1 cellular context compared by ENCODE assay signal in the genomic region with DNA sequence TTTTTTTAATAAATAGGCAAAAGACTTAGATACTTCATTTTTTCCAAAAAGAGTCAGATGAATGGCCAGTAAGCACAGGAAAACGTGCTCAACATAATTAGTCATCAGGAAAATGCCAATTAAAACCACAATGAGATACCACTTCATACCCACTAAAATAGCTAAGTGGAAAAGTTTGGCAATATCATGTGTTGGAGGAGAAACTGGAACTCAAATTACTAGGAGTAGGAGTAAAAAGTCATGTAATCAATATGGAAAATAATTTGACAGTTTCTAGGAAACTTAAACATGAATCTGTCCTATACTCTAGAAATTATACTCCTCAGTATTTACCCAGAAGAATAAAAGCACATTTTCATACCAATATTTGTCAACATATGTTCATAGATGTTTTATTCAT.
TF ChIP-seq lines count a peak whose summit lies in the region.

No MANE protein-coding gene starts in this region.

TF ChIP-seq in HCT116, 20 proteins besides CTCF, POLR2A, EP300 and RAD21 (continued from another document):
- TF ChIP-seq, protein P1, sequence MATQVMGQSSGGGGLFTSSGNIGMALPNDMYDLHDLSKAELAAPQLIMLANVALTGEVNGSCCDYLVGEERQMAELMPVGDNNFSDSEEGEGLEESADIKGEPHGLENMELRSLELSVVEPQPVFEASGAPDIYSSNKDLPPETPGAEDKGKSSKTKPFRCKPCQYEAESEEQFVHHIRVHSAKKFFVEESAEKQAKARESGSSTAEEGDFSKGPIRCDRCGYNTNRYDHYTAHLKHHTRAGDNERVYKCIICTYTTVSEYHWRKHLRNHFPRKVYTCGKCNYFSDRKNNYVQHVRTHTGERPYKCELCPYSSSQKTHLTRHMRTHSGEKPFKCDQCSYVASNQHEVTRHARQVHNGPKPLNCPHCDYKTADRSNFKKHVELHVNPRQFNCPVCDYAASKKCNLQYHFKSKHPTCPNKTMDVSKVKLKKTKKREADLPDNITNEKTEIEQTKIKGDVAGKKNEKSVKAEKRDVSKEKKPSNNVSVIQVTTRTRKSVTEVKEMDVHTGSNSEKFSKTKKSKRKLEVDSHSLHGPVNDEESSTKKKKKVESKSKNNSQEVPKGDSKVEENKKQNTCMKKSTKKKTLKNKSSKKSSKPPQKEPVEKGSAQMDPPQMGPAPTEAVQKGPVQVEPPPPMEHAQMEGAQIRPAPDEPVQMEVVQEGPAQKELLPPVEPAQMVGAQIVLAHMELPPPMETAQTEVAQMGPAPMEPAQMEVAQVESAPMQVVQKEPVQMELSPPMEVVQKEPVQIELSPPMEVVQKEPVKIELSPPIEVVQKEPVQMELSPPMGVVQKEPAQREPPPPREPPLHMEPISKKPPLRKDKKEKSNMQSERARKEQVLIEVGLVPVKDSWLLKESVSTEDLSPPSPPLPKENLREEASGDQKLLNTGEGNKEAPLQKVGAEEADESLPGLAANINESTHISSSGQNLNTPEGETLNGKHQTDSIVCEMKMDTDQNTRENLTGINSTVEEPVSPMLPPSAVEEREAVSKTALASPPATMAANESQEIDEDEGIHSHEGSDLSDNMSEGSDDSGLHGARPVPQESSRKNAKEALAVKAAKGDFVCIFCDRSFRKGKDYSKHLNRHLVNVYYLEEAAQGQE (IDR thresholded peaks at IDR 0.05; ENCODE audit: low read depth), result no peak
- TF ChIP-seq EGR1 (IDR thresholded peaks at IDR 0.05; ENCODE audit: low read depth), result peak; percentile 23; the same call in 1 of the 2 replicates
- TF ChIP-seq CEBPB (IDR thresholded peaks at IDR 0.05; ENCODE audit: low read depth), result peak; percentile 60; the same call in 1 of the 2 replicates
- TF ChIP-seq POLR2AphosphoS5 (IDR thresholded peaks at IDR 0.05; ENCODE audit: low read depth, low read length), result no peak
- no peak for TF ChIP-seq EZH2 (IDR thresholded peaks at IDR 0.05)
- TF ChIP-seq SP1 (IDR thresholded peaks at IDR 0.05; ENCODE audit: low read depth), result peak; percentile 71
- TF ChIP-seq EZH2phosphoT487 (IDR thresholded peaks at IDR 0.05; ENCODE audit: borderline replicate concordance), result no peak
- TF ChIP-seq CBX3 (IDR thresholded peaks at IDR 0.05; ENCODE audit: low read depth), result peak; percentile 55; the same call in 1 of the 2 replicates
